In genomic region chr17:82087961-82088837, GRCh38 we compare ENCODE assay signal across 2 cellular contexts.
TF ChIP-seq lines count a peak whose summit lies in the region.

No MANE protein-coding gene starts in this region.

TF ChIP-seq in endothelial cell of umbilical vein, 7 proteins besides CTCF, POLR2A, EP300 and RAD21:
- no peak for TF ChIP-seq FOS (IDR thresholded peaks at IDR 0.05; ENCODE audit: borderline replicate concordance, insufficient read depth, low read length)
- no peak for TF ChIP-seq POLR2AphosphoS5 (IDR thresholded peaks at IDR 0.05; ENCODE audit: insufficient read depth, low read depth, low read length)
- TF ChIP-seq MYC (IDR thresholded peaks at IDR 0.05; ENCODE audit: low read depth, low read length) = no peak
- no peak for TF ChIP-seq JUN (IDR thresholded peaks at IDR 0.05; ENCODE audit: borderline replicate concordance, insufficient read depth, insufficient read length, low read depth)
- no peak for TF ChIP-seq EZH2 (IDR thresholded peaks at IDR 0.05; ENCODE audit: borderline replicate concordance, low read depth, low read length, severe bottlenecking)
- TF ChIP-seq, protein P1, sequence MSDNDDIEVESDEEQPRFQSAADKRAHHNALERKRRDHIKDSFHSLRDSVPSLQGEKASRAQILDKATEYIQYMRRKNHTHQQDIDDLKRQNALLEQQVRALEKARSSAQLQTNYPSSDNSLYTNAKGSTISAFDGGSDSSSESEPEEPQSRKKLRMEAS (IDR thresholded peaks at IDR 0.05; ENCODE audit: insufficient read depth, insufficient read length) = no peak
- TF ChIP-seq GATA2 (IDR thresholded peaks at IDR 0.05; ENCODE audit: insufficient read depth, insufficient read length, low read depth, low read length) = no peak

TF ChIP-seq in WTC11, 78 proteins besides CTCF, POLR2A, EP300 and RAD21:
- TF ChIP-seq, protein P2, sequence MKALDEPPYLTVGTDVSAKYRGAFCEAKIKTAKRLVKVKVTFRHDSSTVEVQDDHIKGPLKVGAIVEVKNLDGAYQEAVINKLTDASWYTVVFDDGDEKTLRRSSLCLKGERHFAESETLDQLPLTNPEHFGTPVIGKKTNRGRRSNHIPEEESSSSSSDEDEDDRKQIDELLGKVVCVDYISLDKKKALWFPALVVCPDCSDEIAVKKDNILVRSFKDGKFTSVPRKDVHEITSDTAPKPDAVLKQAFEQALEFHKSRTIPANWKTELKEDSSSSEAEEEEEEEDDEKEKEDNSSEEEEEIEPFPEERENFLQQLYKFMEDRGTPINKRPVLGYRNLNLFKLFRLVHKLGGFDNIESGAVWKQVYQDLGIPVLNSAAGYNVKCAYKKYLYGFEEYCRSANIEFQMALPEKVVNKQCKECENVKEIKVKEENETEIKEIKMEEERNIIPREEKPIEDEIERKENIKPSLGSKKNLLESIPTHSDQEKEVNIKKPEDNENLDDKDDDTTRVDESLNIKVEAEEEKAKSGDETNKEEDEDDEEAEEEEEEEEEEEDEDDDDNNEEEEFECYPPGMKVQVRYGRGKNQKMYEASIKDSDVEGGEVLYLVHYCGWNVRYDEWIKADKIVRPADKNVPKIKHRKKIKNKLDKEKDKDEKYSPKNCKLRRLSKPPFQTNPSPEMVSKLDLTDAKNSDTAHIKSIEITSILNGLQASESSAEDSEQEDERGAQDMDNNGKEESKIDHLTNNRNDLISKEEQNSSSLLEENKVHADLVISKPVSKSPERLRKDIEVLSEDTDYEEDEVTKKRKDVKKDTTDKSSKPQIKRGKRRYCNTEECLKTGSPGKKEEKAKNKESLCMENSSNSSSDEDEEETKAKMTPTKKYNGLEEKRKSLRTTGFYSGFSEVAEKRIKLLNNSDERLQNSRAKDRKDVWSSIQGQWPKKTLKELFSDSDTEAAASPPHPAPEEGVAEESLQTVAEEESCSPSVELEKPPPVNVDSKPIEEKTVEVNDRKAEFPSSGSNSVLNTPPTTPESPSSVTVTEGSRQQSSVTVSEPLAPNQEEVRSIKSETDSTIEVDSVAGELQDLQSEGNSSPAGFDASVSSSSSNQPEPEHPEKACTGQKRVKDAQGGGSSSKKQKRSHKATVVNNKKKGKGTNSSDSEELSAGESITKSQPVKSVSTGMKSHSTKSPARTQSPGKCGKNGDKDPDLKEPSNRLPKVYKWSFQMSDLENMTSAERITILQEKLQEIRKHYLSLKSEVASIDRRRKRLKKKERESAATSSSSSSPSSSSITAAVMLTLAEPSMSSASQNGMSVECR (CRISPR knock-in tag; IDR thresholded peaks at IDR 0.05; ENCODE audit: borderline replicate concordance) = no peak
- TF ChIP-seq, protein P3, sequence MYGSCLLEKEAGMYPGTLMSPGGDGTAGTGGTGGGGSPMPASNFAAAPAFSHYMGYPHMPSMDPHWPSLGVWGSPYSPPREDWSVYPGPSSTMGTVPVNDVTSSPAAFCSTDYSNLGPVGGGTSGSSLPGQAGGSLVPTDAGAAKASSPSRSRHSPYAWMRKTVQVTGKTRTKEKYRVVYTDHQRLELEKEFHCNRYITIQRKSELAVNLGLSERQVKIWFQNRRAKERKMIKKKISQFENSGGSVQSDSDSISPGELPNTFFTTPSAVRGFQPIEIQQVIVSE (CRISPR knock-in tag; IDR thresholded peaks at IDR 0.05; ENCODE audit: borderline replicate concordance) = no peak
- TF ChIP-seq SMAD3 (CRISPR knock-in tag; IDR thresholded peaks at IDR 0.05; ENCODE audit: borderline replicate concordance) (no peak), ETV6 (CRISPR knock-in tag; IDR thresholded peaks at IDR 0.05) (no peak), NR3C1 (CRISPR knock-in tag; conservative IDR thresholded peaks at IDR 0.05; ENCODE audit: low read depth) (no peak), ZNF416 (CRISPR knock-in tag; IDR thresholded peaks at IDR 0.05) (no peak), SOX15 (CRISPR knock-in tag; IDR thresholded peaks at IDR 0.05) (no peak), JUN (CRISPR knock-in tag; IDR thresholded peaks at IDR 0.05) (no peak), USF1 (CRISPR knock-in tag; IDR thresholded peaks at IDR 0.05) (no peak), PRRX2 (CRISPR knock-in tag; IDR thresholded peaks at IDR 0.05) (no peak), ZNF263 (CRISPR knock-in tag; IDR thresholded peaks at IDR 0.05; ENCODE audit: low read depth) (no peak), TP53 (CRISPR knock-in tag; IDR thresholded peaks at IDR 0.05) (no peak), NFE2L1 (CRISPR knock-in tag; IDR thresholded peaks at IDR 0.05) (no peak), ESRRA (CRISPR knock-in tag; IDR thresholded peaks at IDR 0.05; ENCODE audit: borderline replicate concordance) (no peak), IRF1 (CRISPR knock-in tag; IDR thresholded peaks at IDR 0.05) (no peak), ZNF671 (CRISPR knock-in tag; IDR thresholded peaks at IDR 0.05) (no peak), ZMAT4 (CRISPR knock-in tag; IDR thresholded peaks at IDR 0.05) (no peak)
- TF ChIP-seq, protein P4, sequence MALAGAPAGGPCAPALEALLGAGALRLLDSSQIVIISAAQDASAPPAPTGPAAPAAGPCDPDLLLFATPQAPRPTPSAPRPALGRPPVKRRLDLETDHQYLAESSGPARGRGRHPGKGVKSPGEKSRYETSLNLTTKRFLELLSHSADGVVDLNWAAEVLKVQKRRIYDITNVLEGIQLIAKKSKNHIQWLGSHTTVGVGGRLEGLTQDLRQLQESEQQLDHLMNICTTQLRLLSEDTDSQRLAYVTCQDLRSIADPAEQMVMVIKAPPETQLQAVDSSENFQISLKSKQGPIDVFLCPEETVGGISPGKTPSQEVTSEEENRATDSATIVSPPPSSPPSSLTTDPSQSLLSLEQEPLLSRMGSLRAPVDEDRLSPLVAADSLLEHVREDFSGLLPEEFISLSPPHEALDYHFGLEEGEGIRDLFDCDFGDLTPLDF (CRISPR knock-in tag; IDR thresholded peaks at IDR 0.05) = no peak
- TF ChIP-seq, protein P5, sequence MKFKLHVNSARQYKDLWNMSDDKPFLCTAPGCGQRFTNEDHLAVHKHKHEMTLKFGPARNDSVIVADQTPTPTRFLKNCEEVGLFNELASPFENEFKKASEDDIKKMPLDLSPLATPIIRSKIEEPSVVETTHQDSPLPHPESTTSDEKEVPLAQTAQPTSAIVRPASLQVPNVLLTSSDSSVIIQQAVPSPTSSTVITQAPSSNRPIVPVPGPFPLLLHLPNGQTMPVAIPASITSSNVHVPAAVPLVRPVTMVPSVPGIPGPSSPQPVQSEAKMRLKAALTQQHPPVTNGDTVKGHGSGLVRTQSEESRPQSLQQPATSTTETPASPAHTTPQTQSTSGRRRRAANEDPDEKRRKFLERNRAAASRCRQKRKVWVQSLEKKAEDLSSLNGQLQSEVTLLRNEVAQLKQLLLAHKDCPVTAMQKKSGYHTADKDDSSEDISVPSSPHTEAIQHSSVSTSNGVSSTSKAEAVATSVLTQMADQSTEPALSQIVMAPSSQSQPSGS (CRISPR knock-in tag; IDR thresholded peaks at IDR 0.05; ENCODE audit: borderline replicate concordance, low read depth) = no peak
- TF ChIP-seq, protein P6, sequence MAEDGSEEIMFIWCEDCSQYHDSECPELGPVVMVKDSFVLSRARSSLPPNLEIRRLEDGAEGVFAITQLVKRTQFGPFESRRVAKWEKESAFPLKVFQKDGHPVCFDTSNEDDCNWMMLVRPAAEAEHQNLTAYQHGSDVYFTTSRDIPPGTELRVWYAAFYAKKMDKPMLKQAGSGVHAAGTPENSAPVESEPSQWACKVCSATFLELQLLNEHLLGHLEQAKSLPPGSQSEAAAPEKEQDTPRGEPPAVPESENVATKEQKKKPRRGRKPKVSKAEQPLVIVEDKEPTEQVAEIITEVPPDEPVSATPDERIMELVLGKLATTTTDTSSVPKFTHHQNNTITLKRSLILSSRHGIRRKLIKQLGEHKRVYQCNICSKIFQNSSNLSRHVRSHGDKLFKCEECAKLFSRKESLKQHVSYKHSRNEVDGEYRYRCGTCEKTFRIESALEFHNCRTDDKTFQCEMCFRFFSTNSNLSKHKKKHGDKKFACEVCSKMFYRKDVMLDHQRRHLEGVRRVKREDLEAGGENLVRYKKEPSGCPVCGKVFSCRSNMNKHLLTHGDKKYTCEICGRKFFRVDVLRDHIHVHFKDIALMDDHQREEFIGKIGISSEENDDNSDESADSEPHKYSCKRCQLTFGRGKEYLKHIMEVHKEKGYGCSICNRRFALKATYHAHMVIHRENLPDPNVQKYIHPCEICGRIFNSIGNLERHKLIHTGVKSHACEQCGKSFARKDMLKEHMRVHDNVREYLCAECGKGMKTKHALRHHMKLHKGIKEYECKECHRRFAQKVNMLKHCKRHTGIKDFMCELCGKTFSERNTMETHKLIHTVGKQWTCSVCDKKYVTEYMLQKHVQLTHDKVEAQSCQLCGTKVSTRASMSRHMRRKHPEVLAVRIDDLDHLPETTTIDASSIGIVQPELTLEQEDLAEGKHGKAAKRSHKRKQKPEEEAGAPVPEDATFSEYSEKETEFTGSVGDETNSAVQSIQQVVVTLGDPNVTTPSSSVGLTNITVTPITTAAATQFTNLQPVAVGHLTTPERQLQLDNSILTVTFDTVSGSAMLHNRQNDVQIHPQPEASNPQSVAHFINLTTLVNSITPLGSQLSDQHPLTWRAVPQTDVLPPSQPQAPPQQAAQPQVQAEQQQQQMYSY (CRISPR knock-in tag; IDR thresholded peaks at IDR 0.05) = no peak
